In the genomic region with DNA sequence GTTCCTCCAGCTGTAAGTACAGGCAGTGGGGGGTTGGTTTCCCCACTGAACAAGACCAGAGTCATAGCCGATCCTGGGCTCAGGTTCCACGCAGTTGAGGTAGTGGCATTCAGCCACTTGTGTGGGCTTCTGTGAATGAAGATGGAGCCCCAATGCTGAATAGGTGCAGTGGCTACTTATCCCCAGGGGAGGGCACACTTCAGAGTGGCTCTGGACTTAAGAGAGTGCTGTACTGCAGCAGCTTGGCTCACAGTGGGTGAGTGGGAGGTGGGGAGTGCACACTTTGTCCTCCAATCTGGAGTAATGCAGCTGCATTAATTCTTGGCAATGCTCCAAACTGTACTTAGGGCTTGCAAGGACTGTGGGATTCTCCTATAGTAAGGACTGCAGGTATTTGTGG, we compare ENCODE assay signal across 19 cellular contexts.
DNase-seq lines count a peak whose midpoint lies in the region; ATAC-seq, FAIRE-seq and TF ChIP-seq lines count a peak whose summit lies in the region.
"Had no signal": no experiment of that assay in that cellular context is flagged by ENCODE, and none has a peak within 500 bp of the region (broad histone marks: within the 10 kb centered on the region; RNA-seq: fewer than 3 reads in every experiment).

No MANE protein-coding gene starts in this region.

- no peak for TF ChIP-seq CTCF in A673 (conservative IDR thresholded peaks at IDR 0.05; ENCODE audit: low read depth, low read length)
- peak; percentile 27 for TF ChIP-seq CTCF in GM06990 (IDR thresholded peaks at IDR 0.05; ENCODE audit: insufficient read depth, low read length, poor library complexity, severe bottlenecking)
- no peak for TF ChIP-seq CTCF in D721Med (IDR thresholded peaks at IDR 0.05; ENCODE audit: insufficient read depth, missing control alignments)

- no peak for FAIRE-seq in D721Med (lab: Jason Lieb, UNC)
- FAIRE-seq: RCC 7860 had no signal

- no peak for ATAC-seq in GM19467 (IDR thresholded peaks at IDR 0.05; ENCODE audit: unreplicated experiment)
- ATAC-seq in HG03025 (IDR thresholded peaks at IDR 0.05; ENCODE audit: low FRiP score, unreplicated experiment): no peak
- ATAC-seq: naive thymus-derived CD4-positive, alpha-beta T cell; sciatic nerve; stimulated activated memory B cell treated with anti-CD40 and anti-IgM and Interleukin-4, amounts not matched to agents 10 μg/mL and 1 μg/mL and 100 μg/mL, for 72 hours had no signal

- H3K9me3 ChIP-seq in A673 (ENCODE audit: low read depth, low read length, poor library complexity, severe bottlenecking): no peaks in the 10 kb centered on the region

- H3K4me3 ChIP-seq in A673 (ENCODE audit: low read depth, low read length, poor library complexity, severe bottlenecking): no peak overlapping the region
- H3K4me3 ChIP-seq in GM06990 (replicated peaks; ENCODE audit: low read depth, low read length): no peak overlapping the region
- H3K4me3 ChIP-seq: BLaER1 had no signal

- BruUV-seq in A673 (replicated peaks; lab: Mats Ljungman, UMichigan): no TSS peak

- no peaks in the 10 kb centered on the region for H3K27me3 ChIP-seq in A673 (replicated peaks; ENCODE audit: insufficient read depth, low read depth, low read length, poor library complexity)
- no peaks in the 10 kb centered on the region for H3K27me3 ChIP-seq in GM06990 (replicated peaks; ENCODE audit: control insufficient read depth, insufficient read depth, low read length)
- H3K27me3 ChIP-seq: BLaER1 had no signal

- intact Hi-C loops in A673 (cut with micrococcal nuclease; ENCODE audit: unreplicated experiment): no loop called here

- no peak overlapping the region for H3K27ac ChIP-seq in A673 (ENCODE audit: low read depth, low read length, poor library complexity, severe bottlenecking)
- H3K27ac ChIP-seq: BLaER1 had no signal

- H3K36me3 ChIP-seq in A673 (ENCODE audit: insufficient read depth, low read length, poor library complexity, severe bottlenecking): no peaks in the 10 kb centered on the region
- H3K36me3 ChIP-seq in GM06990 (ENCODE audit: control insufficient read depth, insufficient read depth, low read length): no peaks in the 10 kb centered on the region

- CTCF ChIA-PET in A673 (lab: Charles Lee): no interaction called here

- H3K4me1 ChIP-seq in A673 (ENCODE audit: insufficient read depth, low read length, poor library complexity, severe bottlenecking): no peaks in the 10 kb centered on the region

- peak; percentile 33 for DNase-seq in A673 (ENCODE audit: low spot score)
- peak; percentile 16 for DNase-seq in GM06990 (ENCODE audit: extremely low read depth, insufficient read length)
- peak; percentile 27 for DNase-seq in NAMALWA (ENCODE audit: low spot score)
- peak; percentile 7 for DNase-seq in dermis blood vessel endothelial cell
- DNase-seq in GM19240 (ENCODE audit: insufficient read length, low spot score): no peak
- DNase-seq in D721Med (ENCODE audit: insufficient read length, low spot score): no peak
- DNase-seq: activated CD4-positive, CD25-positive, alpha-beta regulatory T cell treated with anti-CD3 and anti-CD28 coated beads, Interleukin-2, amount 50 U/mL, for 72 hours; activated T-cell treated with anti-CD3 and anti-CD28 coated beads, Interleukin-2, amount 50 U/mL, for 24 hours; cerebellar nuclear complex; GOT3; Kasumi-1; naive thymus-derived CD4-positive, alpha-beta T cell; stimulated activated CD4-positive, alpha-beta T cell treated with anti-CD3 and anti-CD28 coated beads, Interleukin-4, amount 100 ng/mL, for 4 hours had no signal

- POLR2A ChIA-PET in A673 (lab: Charles Lee; ENCODE audit: low non-redundant PET): no interaction called here

Comparison
In these comparisons a context has a peak if more than half of its experiments do, and no peak if none do; other contexts are left out.
1. DNase-seq: peak in A673 (single experiment), GM06990 (single experiment), NAMALWA (single experiment) and dermis blood vessel endothelial cell (single experiment); none in GM19240 (single experiment) and D721Med (single experiment).